In genomic region chr2:202169826-202170424, GRCh38 we compare ENCODE assay signal across 26 cellular contexts.
DNase-seq lines count a peak whose midpoint lies in the region; ATAC-seq, FAIRE-seq and TF ChIP-seq lines count a peak whose summit lies in the region.
"Had no signal": no experiment of that assay in that cellular context is flagged by ENCODE, and none has a peak within 500 bp of the region (broad histone marks: within the 10 kb centered on the region; RNA-seq: fewer than 3 reads in every experiment).

No MANE protein-coding gene starts in this region.

- no peak overlapping the region for H2BK5ac ChIP-seq in H9 (ENCODE audit: insufficient read length, low read length)
- H2BK5ac ChIP-seq in IMR-90 (ENCODE audit: low read depth, low read length, poor library complexity, severe bottlenecking): no peak overlapping the region

- H3K4me1 ChIP-seq in H9 (ENCODE audit: insufficient read depth, low read length) (no peaks in the 10 kb centered on the region), IMR-90 (ENCODE audit: control insufficient read depth, insufficient read depth, low read length) (peaks cover 13% of the 10 kb centered on the region)
- H3K4me1 ChIP-seq: A549 had no signal

- no TSS peak for BruUV-seq in IMR-90 (replicated peaks; lab: Mats Ljungman, UMichigan)

- H2BK120ac ChIP-seq in H9 (ENCODE audit: low read depth, low read length, poor library complexity, severe bottlenecking) (no peak overlapping the region), IMR-90 (ENCODE audit: low read depth, low read length) (peak overlapping the region; percentile 84; the same call in 1 of the 2 replicates)

- H3K14ac ChIP-seq in H9 (ENCODE audit: insufficient read depth, low read length) (no peak overlapping the region), IMR-90 (replicated peaks; ENCODE audit: low read depth, low read length) (no peak overlapping the region; the same call in 1 of the 2 replicates)

- H4K20me1 ChIP-seq in H9 (ENCODE audit: control insufficient read depth, insufficient read depth, insufficient read length): no peaks in the 10 kb centered on the region
- H4K20me1 ChIP-seq in IMR-90 (ENCODE audit: insufficient read depth, low read length): no peaks in the 10 kb centered on the region
- H4K20me1 ChIP-seq: BLaER1 treated with 17β-estradiol and CSF1 and Interleukin-3, amounts not matched to agents 10 nM and 100 nM had no signal

- H3K79me2 ChIP-seq in H9 (ENCODE audit: insufficient read depth, low read length): no peaks in the 10 kb centered on the region

- no peaks in the 10 kb centered on the region for H3K36me3 ChIP-seq in IMR-90 (ENCODE audit: control insufficient read depth, insufficient read depth, low read length)
- H3K36me3 ChIP-seq: BLaER1 treated with 17β-estradiol and CSF1 and Interleukin-3, amounts not matched to agents 10 nM and 100 nM; HAP-1 had no signal

- H4K8ac ChIP-seq in H9 (replicated peaks; ENCODE audit: insufficient read length, low read depth, low read length) (no peak overlapping the region), IMR-90 (ENCODE audit: low read depth in 2 of 2, low read length in 2 of 2) (no peak overlapping the region; a peak in 1 of 4 replicates)

- H3K9me3 Mint-ChIP-seq in H9: no peaks in the 10 kb centered on the region
- H3K9me3 Mint-ChIP-seq: CD4-positive, alpha-beta T cell had no signal

- H2BK20ac ChIP-seq in H9 (ENCODE audit: low read depth, low read length, poor library complexity, severe bottlenecking) (no peak overlapping the region), IMR-90 (ENCODE audit: low read depth, low read length) (peak overlapping the region; percentile 78; the same call in 1 of the 2 replicates)

- H4K5ac ChIP-seq in H9 (ENCODE audit: insufficient read length, low read depth, low read length) (no peak overlapping the region), IMR-90 (ENCODE audit: low read depth, low read length) (no peak overlapping the region)

- H3K23ac ChIP-seq in H9 (ENCODE audit: insufficient read length, low read depth, low read length) (no peak overlapping the region), IMR-90 (ENCODE audit: low read depth, low read length) (peak overlapping the region; percentile 86; the same call in 1 of the 2 replicates)

- dilution Hi-C loops in IMR-90 (cut with HindIII; ENCODE audit: low sequenced_read_pairs, unreplicated experiment): no loop called here

- H2BK15ac ChIP-seq in H9 (ENCODE audit: low read depth, low read length) (no peak overlapping the region), IMR-90 (ENCODE audit: low read depth, low read length) (peak overlapping the region; percentile 6; the same call in 1 of the 3 replicates)

- H3K79me1 ChIP-seq in H9 (ENCODE audit: insufficient read depth, low read depth, low read length, poor library complexity, severe bottlenecking): no peaks in the 10 kb centered on the region
- H3K79me1 ChIP-seq in IMR-90 (ENCODE audit: low read depth in 1 of 2, low read length in 2 of 2): no peaks in the 10 kb centered on the region

- no peaks in the 10 kb centered on the region; a peak in 1 of 7 replicates for H3K36me3 Mint-ChIP-seq in H9 (ENCODE audit: insufficient read depth in 1 of 3, low read depth in 3 of 3)

- H3K4me3 Mint-ChIP-seq in H9: no peak overlapping the region; a peak in 1 of 5 replicates
- H3K4me3 Mint-ChIP-seq: CD4-positive, alpha-beta T cell had no signal

- H3K18ac ChIP-seq in H9 (ENCODE audit: insufficient read length, low read depth, low read length): no peak overlapping the region
- no peak overlapping the region for H3K18ac ChIP-seq in IMR-90 (ENCODE audit: low read depth, low read length)

- H2AFZ ChIP-seq in H9 (ENCODE audit: low read length): no peak overlapping the region
- H2AFZ ChIP-seq in IMR-90 (replicated peaks; ENCODE audit: low read length, poor library complexity): peak overlapping the region; percentile 43
- H2AFZ ChIP-seq: GM23248 had no signal

- no CpG with 5 or more reads among the region's 8 CpGs for WGBS in H9 (ENCODE audit: extremely low coverage, insufficient read length, low lambda C conversion rate)
- WGBS in IMR-90 (ENCODE audit: extremely low coverage in 2 of 2, insufficient read length in 1 of 2), 2 experiments: no CpG with 5 or more reads among the region's 8 CpGs

- no peak overlapping the region for H3T11ph ChIP-seq in H9 (ENCODE audit: low read length)

- H3K9me1 ChIP-seq in IMR-90 (ENCODE audit: insufficient read depth, low read length): peaks cover 2% of the 10 kb centered on the region; the same call in 1 of the 2 replicates

- no peak for TF ChIP-seq CTCF in H9 (conservative IDR thresholded peaks at IDR 0.05)
- TF ChIP-seq CTCF in IMR-90 (conservative IDR thresholded peaks at IDR 0.05; ENCODE audit: low read depth, low read length): no peak

- CTCF ChIA-PET in IMR-90 (lab: Yijun Ruan, JAX): interaction anchor here (1.4 kb wide), 1 partner anchor 375 kb away, joined by 3 read pairs; no protein-coding TSS in a partner anchor

- no peak overlapping the region for H3K27ac ChIP-seq in H9 (ENCODE audit: insufficient read length, low read depth, low read length)
- no peak overlapping the region for H3K27ac ChIP-seq in IMR-90 (ENCODE audit: insufficient read depth, low read length)
- H3K27ac ChIP-seq: A549; BLaER1 treated with 17β-estradiol and CSF1 and Interleukin-3, amounts not matched to agents 10 nM and 100 nM; GM23248; RWPE1 had no signal

- H3K9ac ChIP-seq in H9 (ENCODE audit: extremely low read depth, insufficient read length, low read length) (no peak overlapping the region), IMR-90 (ENCODE audit: low read depth, low read length) (no peak overlapping the region)
- H3K9ac ChIP-seq: BLaER1 treated with 17β-estradiol and CSF1 and Interleukin-3, amounts not matched to agents 10 nM and 100 nM; GM23248 had no signal

- H3K9me3 ChIP-seq in H9 (ENCODE audit: control insufficient read depth, low read depth, low read length) (no peaks in the 10 kb centered on the region), IMR-90 (ENCODE audit: control insufficient read depth, insufficient read depth, low read length) (no peaks in the 10 kb centered on the region)
- H3K9me3 ChIP-seq: A549; BLaER1 treated with 17β-estradiol and CSF1 and Interleukin-3, amounts not matched to agents 10 nM and 100 nM; HAP-1 had no signal

- no peak for TF ChIP-seq RAD21 in IMR-90 (IDR thresholded peaks at IDR 0.05; ENCODE audit: low read length)

- intact Hi-C loops in IMR-90 (cut with micrococcal nuclease) (no loop called here), sciatic nerve (cut with DNase I) (loop anchor here (5.0 kb wide), 2 partner anchors 308 to 378 kb away; no protein-coding TSS in a partner anchor)

- H3K23me2 ChIP-seq in H9 (ENCODE audit: insufficient read length, low read depth, low read length, poor library complexity, severe bottlenecking): no peaks in the 10 kb centered on the region

- POLR2A ChIA-PET in IMR-90 (lab: Charles Lee; ENCODE audit: unreplicated experiment): no interaction called here

- H2AK9ac ChIP-seq in IMR-90 (replicated peaks; ENCODE audit: low read depth, low read length, poor library complexity): no peak overlapping the region

- in situ Hi-C loops in IMR-90 (cut with MboI; ENCODE audit: low sequenced_read_pairs): loop anchor here (10.0 kb wide), 1 partner anchor 375 kb away; no protein-coding TSS in a partner anchor

- H2AK5ac ChIP-seq in H9 (ENCODE audit: insufficient read length, low read length): no peak overlapping the region
- H2AK5ac ChIP-seq in IMR-90 (ENCODE audit: low read depth, low read length): peak overlapping the region; percentile 87

- no peak for FAIRE-seq in RCC 7860 (lab: Jason Lieb, UNC)
- FAIRE-seq: A549, G401.6 had no signal

- H3K27me3 Mint-ChIP-seq in H9 (ENCODE audit: low read depth): peaks cover 42% of the 10 kb centered on the region

- H3K27ac Mint-ChIP-seq in H9: no peak overlapping the region
- H3K27ac Mint-ChIP-seq: CD4-positive, alpha-beta T cell had no signal

- H4K91ac ChIP-seq in H9 (ENCODE audit: insufficient read length, low read depth, low read length): no peak overlapping the region
- H4K91ac ChIP-seq in IMR-90 (ENCODE audit: insufficient read depth, low read depth, low read length): no peak overlapping the region; the same call in 1 of the 2 replicates

- peaks cover 15 to 17% of the 10 kb centered on the region in 2 experiments for H3K4me1 Mint-ChIP-seq in H9

- DNase-seq in H9: peak; percentile 37
- no peak for DNase-seq in IMR-90
- DNase-seq in iPS-NIHi11 (ENCODE audit: low spot score): peak; percentile 28
- no peak for DNase-seq in sciatic nerve (ENCODE audit: low spot score)
- DNase-seq in NCI-H82 treated with DMSO at 0.1 percent for 48 hours (lab: John Stamatoyannopoulos, UW; ENCODE audit: unreplicated experiment): no peak
- DNase-seq in RCC 7860 (ENCODE audit: low spot score): no peak
- DNase-seq: AML-193; CD4-positive, alpha-beta T cell; COR-L47; DMS53; KBM-7; MV-4-11; NCI-H1105; NCI-H1436 treated with DMSO at 0.1 percent for 48 hours; NCI-H187 treated with DMSO at 0.1 percent for 48 hours; NCI-H446; NCI-H526; SHP77; T-helper 1 cell had no signal

- no peak for TF ChIP-seq POLR2A in IMR-90 (IDR thresholded peaks at IDR 0.05; ENCODE audit: low read depth, low read length)

- H2BK12ac ChIP-seq in H9 (ENCODE audit: insufficient read length, low read depth, low read length): no peak overlapping the region

- H3K4ac ChIP-seq in H9 (ENCODE audit: low read depth, low read length): no peak overlapping the region
- H3K4ac ChIP-seq in IMR-90 (ENCODE audit: low read depth, low read length): peak overlapping the region; percentile 62

- H3K4me2 ChIP-seq in H9 (ENCODE audit: insufficient read depth, insufficient read length, low read length) (no peak overlapping the region), IMR-90 (ENCODE audit: low read depth, low read length) (no peak overlapping the region)
- H3K4me2 ChIP-seq: A549; BLaER1 treated with 17β-estradiol and CSF1 and Interleukin-3, amounts not matched to agents 10 nM and 100 nM had no signal

- ATAC-seq in IMR-90 (ENCODE audit: low read depth) (no peak), sciatic nerve (peak; percentile 29), GM21723 (IDR thresholded peaks at IDR 0.05; ENCODE audit: unreplicated experiment) (no peak)

- H3K27me3 ChIP-seq in H9 (ENCODE audit: insufficient read depth, low read length): no peaks in the 10 kb centered on the region
- no peaks in the 10 kb centered on the region for H3K27me3 ChIP-seq in IMR-90 (ENCODE audit: control insufficient read depth, insufficient read depth, low read length)

- no peak overlapping the region for H3K4me3 ChIP-seq in IMR-90 (ENCODE audit: insufficient read depth, low read depth, low read length)
- H3K4me3 ChIP-seq: A549; BLaER1 treated with 17β-estradiol and CSF1 and Interleukin-3, amounts not matched to agents 10 nM and 100 nM; GM23248; HAP-1 had no signal

- H3K56ac ChIP-seq in H9 (ENCODE audit: insufficient read length, low read depth, low read length) (no peak overlapping the region), IMR-90 (ENCODE audit: extremely low read depth, insufficient read depth, low read length) (no peak overlapping the region)

TF ChIP-seq in IMR-90, 13 proteins besides CTCF, POLR2A, EP300 and RAD21 (continues in another document):
- no peak for TF ChIP-seq RCOR1 (IDR thresholded peaks at IDR 0.05; ENCODE audit: insufficient replicate concordance, low read length)
- TF ChIP-seq NFE2L2 (IDR thresholded peaks at IDR 0.05; ENCODE audit: low read depth, low read length): no peak
- TF ChIP-seq RFX5 (IDR thresholded peaks at IDR 0.05; ENCODE audit: low read depth, low read length): no peak
- TF ChIP-seq MAFK (IDR thresholded peaks at IDR 0.05; ENCODE audit: low read depth, low read length): no peak
- no peak for TF ChIP-seq MAZ (IDR thresholded peaks at IDR 0.05; ENCODE audit: borderline replicate concordance, low read depth, low read length)

Comparison
In these comparisons a context has a peak if more than half of its experiments do, and no peak if none do; other contexts are left out.
1. DNase-seq: peak in H9 (single experiment) and iPS-NIHi11 (single experiment); none in IMR-90 (single experiment), sciatic nerve (single experiment), NCI-H82 treated with DMSO at 0.1 percent for 48 hours (single experiment) and RCC 7860 (single experiment).